Comparison of ENCODE assay signal across 18 cellular contexts in genomic region chrX:68762649-68763268, GRCh38.
"Had no signal": no experiment of that assay in that cellular context is flagged by ENCODE, and none has a peak within 500 bp of the region (broad histone marks: within the 10 kb centered on the region; RNA-seq: fewer than 3 reads in every experiment).

No MANE protein-coding gene starts in this region.

- DNase-seq: activated B cell treated with CpG ODN at 0.5 μM for 24 hours; activated CD4-positive, alpha-beta T cell treated with anti-CD3 and anti-CD28 coated beads for 36 hours; activated CD4-positive, alpha-beta T cell treated with anti-CD3 and anti-CD28 coated beads, Interleukin-2, amount 50 U/mL, for 48 hours; activated naive CD4-positive, alpha-beta T cell treated with Interleukin-2 at 50 U/mL for 16 hours; activated naive CD8-positive, alpha-beta T cell treated with anti-CD3 and anti-CD28 coated beads for 36 hours; activated T-cell treated with anti-CD3 and anti-CD28 coated beads, Interleukin-2, amount 50 U/mL, for 48 hours; cerebellar nuclear complex; endodermal cell; mammary epithelial cell; midbrain; psoas muscle; stimulated activated CD4-positive, alpha-beta T cell treated with anti-CD3 and anti-CD28 coated beads, Interleukin-1b, Interleukin-23, amount 100 ng/mL, for 48 hours; SW 1271; T-helper 17 cell; transverse colon had no signal

- H3K4me3 ChIP-seq: coronary artery, psoas muscle, skin epidermis, transverse colon had no signal

- H3K9me3 ChIP-seq: psoas muscle, transverse colon had no signal

- H3K27ac ChIP-seq: coronary artery, epithelial cell of prostate, psoas muscle, skin epidermis, transverse colon had no signal

- H3K4me1 ChIP-seq: psoas muscle, transverse colon had no signal

- H3K36me3 ChIP-seq: transverse colon had no signal

- H3K27me3 ChIP-seq: transverse colon had no signal
